15 cellular contexts compared by ENCODE assay signal in genomic region chr10:62249974-62250373, GRCh38. TPM values are rescaled to one million over a fixed set of nuclear protein-coding genes. Genes with fewer than 3 reads are reported as not detected.
"Had no signal": no experiment of that assay in that cellular context is flagged by ENCODE, and none has a peak within 500 bp of the region (broad histone marks: within the 10 kb centered on the region; RNA-seq: fewer than 3 reads in every experiment).

No MANE protein-coding gene starts in this region.

- H3K9me3 Mint-ChIP-seq: type B pancreatic cell had no signal

- DNase-seq: activated CD4-positive, alpha-beta T cell treated with anti-CD3 and anti-CD28 coated beads, Interleukin-2, amount 10 ng/mL, durations not matched to agents 7 days and 5 days; activated CD4-positive, CD25-positive, alpha-beta regulatory T cell; activated effector memory CD4-positive, alpha-beta T cell treated with Interleukin-2 at 50 U/mL for 16 hours; activated T-cell treated with anti-CD3 and anti-CD28 coated beads, Interleukin-2, amount 50 U/mL, for 1 hour; anterior cingulate cortex; esophagus squamous epithelium; foreskin fibroblast; ovary; sigmoid colon; stimulated activated CD4-positive, alpha-beta T cell treated with anti-CD3 and anti-CD28 coated beads, Interleukin-12 subunit alpha, Interleukin-12 subunit beta, amount 100 ng/mL, for 4 hours; stimulated activated naive CD4-positive, alpha-beta T cell treated with Interleukin-2 at 50 U/mL for 16 hours; T-helper 2 cell had no signal

- H3K27ac Mint-ChIP-seq: activated CD4-positive, alpha-beta T cell treated with anti-CD3 and anti-CD28 coated beads, Interleukin-2, amount 10 ng/mL, durations not matched to agents 7 days and 5 days; activated naive CD8-positive, alpha-beta T cell; type B pancreatic cell had no signal

- H3K9me3 ChIP-seq: esophagus squamous epithelium, ovary, sigmoid colon had no signal

- H3K36me3 Mint-ChIP-seq: activated naive CD8-positive, alpha-beta T cell had no signal

- ATAC-seq: left lobe of liver had no signal

- H3K4me3 Mint-ChIP-seq: activated CD4-positive, alpha-beta T cell treated with anti-CD3 and anti-CD28 coated beads, Interleukin-2, amount 10 ng/mL, durations not matched to agents 7 days and 5 days; activated naive CD8-positive, alpha-beta T cell; type B pancreatic cell had no signal

- H3K4me3 ChIP-seq: esophagus squamous epithelium, ovary, sigmoid colon had no signal

- H3K27me3 ChIP-seq: esophagus squamous epithelium, ovary, sigmoid colon had no signal

- H3K27ac ChIP-seq: esophagus squamous epithelium, ovary, sigmoid colon had no signal

- H3K27me3 Mint-ChIP-seq: activated CD4-positive, alpha-beta T cell treated with anti-CD3 and anti-CD28 coated beads, Interleukin-2, amount 10 ng/mL, durations not matched to agents 7 days and 5 days; activated naive CD8-positive, alpha-beta T cell; type B pancreatic cell had no signal

- H3K36me3 ChIP-seq: esophagus squamous epithelium, ovary, sigmoid colon had no signal

RNA-seq across cellular contexts. Expression of gene RTKN2, which starts 18.7 kb away (rescaled TPM):
- total RNA-seq: sigmoid colon had no signal
